8 cellular contexts compared by ENCODE assay signal in the genomic region with DNA sequence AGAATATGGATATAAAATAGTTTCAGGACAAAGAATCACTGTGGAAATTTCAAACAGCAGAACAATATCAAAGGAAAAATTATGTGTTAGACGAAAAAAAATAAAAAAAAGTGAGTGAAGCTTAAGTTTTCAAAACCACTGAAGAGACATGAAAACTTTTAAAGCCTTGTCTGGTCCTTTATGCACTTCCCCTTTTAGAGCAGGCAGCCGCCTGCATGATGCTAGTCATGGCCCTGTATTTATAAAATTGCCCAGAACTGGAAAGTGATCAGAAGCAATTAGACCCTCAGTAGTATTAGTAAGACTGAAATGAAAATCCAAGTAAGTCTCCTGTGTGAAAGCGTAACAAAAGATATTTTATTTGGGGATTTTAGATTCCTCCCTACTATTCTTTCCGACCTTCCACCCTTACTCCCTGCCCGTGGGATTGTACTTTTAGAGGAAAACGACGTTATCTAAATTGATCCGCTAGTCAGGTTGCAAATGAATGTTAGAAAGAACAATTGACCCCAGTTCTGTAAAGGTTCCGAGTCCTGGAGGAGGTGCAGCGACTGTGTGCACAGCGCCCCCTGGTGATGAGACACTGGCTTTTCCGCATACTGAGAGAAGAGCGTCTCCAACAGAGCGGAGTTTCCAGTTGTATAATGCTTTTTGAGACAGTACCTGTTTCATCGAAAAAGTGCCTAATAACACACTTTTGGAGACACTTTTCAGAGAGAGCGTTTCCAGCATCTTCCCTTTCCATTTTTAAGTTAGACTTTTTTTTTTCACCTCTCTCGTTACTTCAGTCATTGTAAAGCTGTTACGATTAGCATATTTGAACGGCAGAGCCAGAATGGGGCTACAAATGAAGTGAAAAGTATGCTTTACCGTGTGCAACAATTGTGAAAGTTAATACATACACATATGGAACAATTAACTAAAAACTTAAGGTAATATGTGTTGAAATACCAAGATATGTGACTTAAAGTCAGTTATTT. TPM values are rescaled to one million over a fixed set of nuclear protein-coding genes. Genes with fewer than 3 reads are reported as not detected.
A peak's percentile ranks its signal among the peaks of the same experiment; 100 is the strongest.
DNase-seq lines count a peak whose midpoint lies in the region; ATAC-seq, FAIRE-seq and TF ChIP-seq lines count a peak whose summit lies in the region.

No MANE protein-coding gene starts in this region.

- TF ChIP-seq CTCF in astrocyte of the cerebellum (IDR thresholded peaks at IDR 0.05; ENCODE audit: low read depth, low read length, missing control alignments), result peak; percentile 75
- TF ChIP-seq CTCF in kidney (IDR thresholded peaks at IDR 0.05; ENCODE audit: borderline replicate concordance, extremely low read depth, insufficient read depth), result peak; percentile 70

- H3K4me1 ChIP-seq in kidney (ENCODE audit: control insufficient read depth in 1 of 2, insufficient read depth in 1 of 2, low read depth in 1 of 2, low read length in 2 of 2), result no peaks in the 10 kb centered on the region

- H3K9me3 ChIP-seq in MG63 (no peaks in the 10 kb centered on the region), kidney (ENCODE audit: control insufficient read depth in 1 of 2, low read length in 2 of 2) (no peaks in the 10 kb centered on the region)

- no peak for FAIRE-seq in kidney (lab: Jason Lieb, UNC)

- H3K27ac ChIP-seq in kidney (ENCODE audit: low read depth in 2 of 2, low read length in 2 of 2), result no peak overlapping the region

- intact Hi-C loops in kidney (cut with DNase I), result no loop called here

- peak; percentile 14 for DNase-seq in 8988T
- DNase-seq in ELR (ENCODE audit: low read depth), result peak; percentile 59
- peak; percentile 35 for DNase-seq in MG63
- no peak for DNase-seq in astrocyte of the cerebellum (ENCODE audit: low read depth)
- DNase-seq in kidney, result no peak

- H3K27me3 ChIP-seq in MG63, result no peaks in the 10 kb centered on the region

- ATAC-seq in HG03378 (IDR thresholded peaks at IDR 0.05; ENCODE audit: unreplicated experiment) (no peak), HG03565 (IDR thresholded peaks at IDR 0.05; ENCODE audit: unreplicated experiment) (no peak), HG03280 (IDR thresholded peaks at IDR 0.05; ENCODE audit: unreplicated experiment) (no peak)

- no peak overlapping the region for H3K4me3 ChIP-seq in MG63
- H3K4me3 ChIP-seq in astrocyte of the cerebellum (ENCODE audit: low read depth, low read length), result no peak overlapping the region
- no peak overlapping the region for H3K4me3 ChIP-seq in kidney (ENCODE audit: low read length in 2 of 2)

- H3K36me3 ChIP-seq in MG63, result peaks cover 60% of the 10 kb centered on the region
- no peaks in the 10 kb centered on the region for H3K36me3 ChIP-seq in kidney (ENCODE audit: control insufficient read depth in 1 of 2, insufficient read depth in 2 of 2, low read length in 2 of 2)

- no peak overlapping the region for H3K9ac ChIP-seq in kidney (ENCODE audit: low read length in 2 of 2)

- in situ Hi-C loops in astrocyte of the cerebellum (cut with HindIII; ENCODE audit: low sequenced_read_pairs), result no loop called here

RNA-seq across cellular contexts. Expression of a gene that starts 12.4 kb away (rescaled TPM):
- 99.0 and 196 TPM in 2 replicates for total RNA-seq in MG63 (2014; rRNA removed; shearing (Covaris generic); ENCODE audit: low replicate concordance)
- 98.6 TPM for total RNA-seq in kidney
- polyA plus RNA-seq in kidney (ENCODE audit: insufficient read depth, low read depth, low replicate concordance), result 350 TPM

Comparison
In these comparisons a context has a peak if more than half of its experiments do, and no peak if none do; other contexts are left out.
1. DNase-seq: peak in 8988T (single experiment), ELR (single experiment) and MG63 (single experiment); none in astrocyte of the cerebellum (single experiment) and kidney (single experiment).